7 cellular contexts compared by ENCODE assay signal in genomic region chr13:30464496-30465351, GRCh38. TPM values are rescaled to one million over a fixed set of nuclear protein-coding genes. Genes with fewer than 3 reads are reported as not detected.
DNase-seq lines count a peak whose midpoint lies in the region; ATAC-seq and TF ChIP-seq lines count a peak whose summit lies in the region.

No MANE protein-coding gene starts in this region.

- ATAC-seq in GM18498 (IDR thresholded peaks at IDR 0.05; ENCODE audit: unreplicated experiment) (peak; percentile 37), HG02759 (IDR thresholded peaks at IDR 0.05; ENCODE audit: unreplicated experiment) (peak; percentile 33)

- H3K36me3 ChIP-seq in kidney epithelial cell (ENCODE audit: control insufficient read depth, insufficient read depth, low read length) = no peaks in the 10 kb centered on the region

- no peak for TF ChIP-seq CTCF in kidney epithelial cell (IDR thresholded peaks at IDR 0.05; ENCODE audit: insufficient read depth, low read length, poor library complexity, severe bottlenecking)

- no peaks in the 10 kb centered on the region for H3K27me3 ChIP-seq in kidney epithelial cell (ENCODE audit: control insufficient read depth, insufficient read depth, low read length)

- H3K4me3 ChIP-seq in kidney epithelial cell (ENCODE audit: low read depth, low read length) = peak overlapping the region; percentile 61

- peak; percentile 78 to 81 for DNase-seq in NCI-H1930 (lab: John Stamatoyannopoulos, UW)
- peak; percentile 72 for DNase-seq in activated CD4-positive, CD25-positive, alpha-beta regulatory T cell treated with anti-CD3 and anti-CD28 coated beads, Interleukin-2, amount 50 U/mL, for 72 hours
- peak; percentile 68 for DNase-seq in cerebellar cortex (ENCODE audit: low spot score)
- no peak for DNase-seq in kidney epithelial cell (ENCODE audit: low read depth)
- peak; percentile 53 to 69 for DNase-seq in stimulated activated CD4-positive, alpha-beta T cell treated with anti-CD3 and anti-CD28 coated beads, Interleukin-1b, Interleukin-23, amount 100 ng/mL, for 1 hour (ENCODE audit: low read depth in 2 of 2)

RNA-seq across cellular contexts. Expression of gene HMGB1, which starts 1.0 kb away (rescaled TPM):
- total RNA-seq in kidney epithelial cell = 346 and 448 TPM in 2 replicates

RNA-seq across cellular contexts. Expression of gene UBE2L5, which starts 42.4 kb away (rescaled TPM):
- total RNA-seq in kidney epithelial cell = not detected in 2 replicates
